2 cellular contexts compared by ENCODE assay signal in genomic region chr11:19627566-19627965, GRCh38.
TF ChIP-seq lines count a peak whose summit lies in the region.

No MANE protein-coding gene starts in this region.

TF ChIP-seq in SK-N-SH, 30 proteins besides CTCF, POLR2A, EP300 and RAD21 (continued from another document):
- TF ChIP-seq TAF1 (IDR thresholded peaks at IDR 0.05; ENCODE audit: borderline replicate concordance, low read depth, low read length) (no peak), FOSL2 (IDR thresholded peaks at IDR 0.05; ENCODE audit: borderline replicate concordance, low read depth) (no peak)

TF ChIP-seq in SK-N-SH treated with all-trans-retinoic acid at 6 μM for 48 hours, 23 proteins besides CTCF, POLR2A, EP300 and RAD21 (continued from another document):
- TF ChIP-seq TSHZ2 (CRISPR knock-in tag; IDR thresholded peaks at IDR 0.05): no peak
- TF ChIP-seq GLIS3 (CRISPR knock-in tag; IDR thresholded peaks at IDR 0.05): no peak
- no peak for TF ChIP-seq ZFP3 (CRISPR knock-in tag; IDR thresholded peaks at IDR 0.05)
- no peak for TF ChIP-seq OSR1 (CRISPR knock-in tag; IDR thresholded peaks at IDR 0.05)
- no peak for TF ChIP-seq ZNF8 (CRISPR knock-in tag; IDR thresholded peaks at IDR 0.05)
- no peak for TF ChIP-seq CSRNP3 (CRISPR knock-in tag; IDR thresholded peaks at IDR 0.05)
- no peak for TF ChIP-seq CSDC2 (CRISPR knock-in tag; IDR thresholded peaks at IDR 0.05)
- TF ChIP-seq ZNF70 (CRISPR knock-in tag; IDR thresholded peaks at IDR 0.05): no peak
- no peak for TF ChIP-seq TCF4 (CRISPR knock-in tag; IDR thresholded peaks at IDR 0.05; ENCODE audit: borderline replicate concordance)
- no peak for TF ChIP-seq POU6F1 (CRISPR knock-in tag; IDR thresholded peaks at IDR 0.05; ENCODE audit: borderline replicate concordance, low read depth)
- TF ChIP-seq ESRRG (CRISPR knock-in tag; IDR thresholded peaks at IDR 0.05): no peak
- TF ChIP-seq ZFP30 (CRISPR knock-in tag; IDR thresholded peaks at IDR 0.05): no peak
- no peak for TF ChIP-seq PATZ1 (CRISPR knock-in tag; IDR thresholded peaks at IDR 0.05; ENCODE audit: borderline replicate concordance)
- no peak for TF ChIP-seq RARB (CRISPR knock-in tag; IDR thresholded peaks at IDR 0.05)
TF ChIP-seq in SK-N-SH treated with all-trans-retinoic acid at 6 μM for 48 hours: peak in this region for 0.
